In the genomic region with DNA sequence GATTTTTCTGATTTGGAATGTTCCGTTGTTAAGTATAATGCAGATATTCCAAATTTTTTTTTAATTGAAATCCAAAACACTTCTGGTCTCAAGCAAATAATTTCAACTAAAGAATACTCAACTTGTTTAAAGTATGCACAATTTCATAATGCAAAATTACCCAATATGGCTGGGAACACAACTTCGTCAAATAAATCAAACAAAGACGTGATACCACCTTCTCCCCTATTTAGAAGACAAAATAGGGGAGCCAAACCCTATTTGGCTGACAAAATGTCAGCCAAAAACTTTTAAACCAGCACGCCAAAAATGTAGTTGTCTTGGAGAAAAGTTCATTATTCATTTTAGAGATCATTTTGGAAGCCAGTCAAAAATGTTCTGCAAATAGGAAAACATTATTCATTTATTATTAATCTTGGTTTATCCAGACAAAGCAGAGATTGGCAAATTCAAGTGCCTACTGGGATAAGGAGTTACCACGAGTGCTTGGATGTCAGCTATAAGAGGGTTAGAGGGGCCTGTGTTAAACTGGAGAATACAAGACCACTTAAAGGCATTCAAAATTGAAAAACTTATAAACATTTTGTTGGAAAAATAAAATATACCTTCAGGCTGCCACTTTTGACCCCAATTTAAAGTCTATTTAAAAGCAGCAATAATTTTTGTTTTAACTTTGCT, we compare ENCODE assay signal across 1 cellular context.
TF ChIP-seq lines count a peak whose summit lies in the region.

No MANE protein-coding gene starts in this region.

TF ChIP-seq in HepG2, 621 proteins besides CTCF, POLR2A, EP300 and RAD21:
- TF ChIP-seq GATAD2A (CRISPR knock-in tag; IDR thresholded peaks at IDR 0.05), result no peak
- TF ChIP-seq ZNF510 (CRISPR knock-in tag; IDR thresholded peaks at IDR 0.05; ENCODE audit: low read depth), result no peak
- TF ChIP-seq HDAC1 (CRISPR knock-in tag; IDR thresholded peaks at IDR 0.05), result no peak
- TF ChIP-seq, protein P1, sequence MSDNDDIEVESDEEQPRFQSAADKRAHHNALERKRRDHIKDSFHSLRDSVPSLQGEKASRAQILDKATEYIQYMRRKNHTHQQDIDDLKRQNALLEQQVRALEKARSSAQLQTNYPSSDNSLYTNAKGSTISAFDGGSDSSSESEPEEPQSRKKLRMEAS (IDR thresholded peaks at IDR 0.05), result no peak
- TF ChIP-seq ZNF678 (CRISPR knock-in tag; IDR thresholded peaks at IDR 0.05), result no peak
- no peak for TF ChIP-seq GZF1 (CRISPR knock-in tag; IDR thresholded peaks at IDR 0.05)
- no peak for TF ChIP-seq YEATS4 (CRISPR knock-in tag; IDR thresholded peaks at IDR 0.05; ENCODE audit: borderline replicate concordance)
- TF ChIP-seq ZNF12 (CRISPR knock-in tag; IDR thresholded peaks at IDR 0.05), result no peak
- TF ChIP-seq CHD2 (IDR thresholded peaks at IDR 0.05; ENCODE audit: low read depth, low read length), result no peak
